20 cellular contexts compared by ENCODE assay signal in the genomic region with DNA sequence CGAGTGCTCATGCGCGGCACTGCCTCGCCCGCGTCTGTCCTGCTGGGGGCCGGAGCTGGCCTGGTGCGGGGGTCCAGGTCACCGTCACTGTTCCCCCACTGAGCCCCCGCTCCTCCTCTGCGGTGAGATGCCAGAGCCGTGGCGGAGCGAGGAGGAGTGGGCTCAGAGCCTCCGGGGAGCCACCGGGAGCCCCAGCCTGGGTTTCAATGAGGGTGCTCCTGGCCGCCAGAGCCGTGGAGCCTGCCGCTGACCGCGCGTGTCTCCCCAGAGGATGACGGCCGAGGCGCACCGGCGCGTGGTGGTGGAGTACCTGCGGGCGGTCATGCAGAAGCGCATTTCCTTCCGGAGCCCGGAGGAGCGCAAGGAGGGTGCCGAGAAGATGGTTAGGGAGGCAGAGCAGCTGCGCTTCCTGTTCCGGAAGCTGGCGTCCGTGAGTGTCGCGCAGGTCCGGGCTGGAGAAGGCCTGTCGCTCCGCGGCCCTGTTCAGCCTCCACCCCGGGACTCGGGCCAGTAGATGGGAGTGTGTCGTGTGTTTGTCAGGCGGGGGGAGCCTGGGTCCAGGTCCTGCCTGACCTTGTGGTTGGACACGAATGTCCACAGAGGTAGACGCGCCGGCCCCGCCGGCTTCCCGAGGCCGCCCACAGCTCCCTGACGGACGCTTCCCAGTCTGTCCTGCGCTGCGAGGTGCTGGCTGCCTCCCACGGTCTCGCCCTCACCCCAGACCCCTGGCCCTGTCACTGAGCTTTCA. TPM values are rescaled to one million over a fixed set of nuclear protein-coding genes. Genes with fewer than 3 reads are reported as not detected.
DNase-seq lines count a peak whose midpoint lies in the region; ATAC-seq and TF ChIP-seq lines count a peak whose summit lies in the region.
"Had no signal": no experiment of that assay in that cellular context is flagged by ENCODE, and none has a peak within 500 bp of the region (broad histone marks: within the 10 kb centered on the region; RNA-seq: fewer than 3 reads in every experiment).

No MANE protein-coding gene starts in this region.

- TF ChIP-seq POLR2A in Peyer's patch (IDR thresholded peaks at IDR 0.05) = no peak

- no peak overlapping the region for H3K27ac Mint-ChIP-seq in activated CD8-positive, alpha-beta memory T cell treated with anti-CD3 and anti-CD28 coated beads, Interleukin-2, amount 10 ng/mL, durations not matched to agents 7 days and 5 days
- H3K27ac Mint-ChIP-seq in stimulated activated effector memory CD8-positive, alpha-beta T cell treated with anti-CD3 and anti-CD28 coated beads, Interleukin-12 subunit alpha, Interleukin-12 subunit beta, amount 100 ng/mL, for 72 hours = peak overlapping the region; percentile 70
- H3K27ac Mint-ChIP-seq: type B pancreatic cell had no signal

- ATAC-seq in activated CD8-positive, alpha-beta memory T cell treated with anti-CD3 and anti-CD28 coated beads, Interleukin-2, amount 10 ng/mL, durations not matched to agents 7 days and 5 days = no peak
- ATAC-seq in stimulated activated effector memory CD8-positive, alpha-beta T cell treated with anti-CD3 and anti-CD28 coated beads, Interleukin-12 subunit alpha, Interleukin-12 subunit beta, amount 100 ng/mL, for 72 hours = no peak
- ATAC-seq in HG03469 (IDR thresholded peaks at IDR 0.05; ENCODE audit: unreplicated experiment) = no peak

- H3K27ac ChIP-seq in Peyer's patch (no peak overlapping the region), left ventricle myocardium inferior (replicated peaks) (no peak overlapping the region)
- H3K27ac ChIP-seq: GM23248 had no signal

- H3K36me3 ChIP-seq in Peyer's patch (peaks cover 0 to 81% (median 0%) of the 10 kb centered on the region in 3 donors), left ventricle myocardium inferior (peaks cover 71% of the 10 kb centered on the region)

- H3K4me3 Mint-ChIP-seq in activated CD8-positive, alpha-beta memory T cell treated with anti-CD3 and anti-CD28 coated beads, Interleukin-2, amount 10 ng/mL, durations not matched to agents 7 days and 5 days = no peak overlapping the region
- no peak overlapping the region for H3K4me3 Mint-ChIP-seq in stimulated activated effector memory CD8-positive, alpha-beta T cell treated with anti-CD3 and anti-CD28 coated beads, Interleukin-12 subunit alpha, Interleukin-12 subunit beta, amount 100 ng/mL, for 72 hours
- H3K4me3 Mint-ChIP-seq: type B pancreatic cell had no signal

- no peak for TF ChIP-seq CTCF in Peyer's patch (IDR thresholded peaks at IDR 0.05)
- TF ChIP-seq CTCF in left ventricle myocardium inferior (IDR thresholded peaks at IDR 0.05; ENCODE audit: borderline replicate concordance) = no peak

- no peaks in the 10 kb centered on the region for H3K9me3 Mint-ChIP-seq in activated CD8-positive, alpha-beta memory T cell treated with anti-CD3 and anti-CD28 coated beads, Interleukin-2, amount 10 ng/mL, durations not matched to agents 7 days and 5 days (ENCODE audit: low read depth)
- H3K9me3 Mint-ChIP-seq in stimulated activated effector memory CD8-positive, alpha-beta T cell treated with anti-CD3 and anti-CD28 coated beads, Interleukin-12 subunit alpha, Interleukin-12 subunit beta, amount 100 ng/mL, for 72 hours = no peaks in the 10 kb centered on the region
- H3K9me3 Mint-ChIP-seq: activated naive CD4-positive, alpha-beta T cell treated with anti-CD3 and anti-CD28 coated beads, Interleukin-2, amount 50 U/mL, for 72 hours; CD8-positive, alpha-beta memory T cell; T-cell; type B pancreatic cell had no signal

- H3K27me3 ChIP-seq in Peyer's patch (no peaks in the 10 kb centered on the region), left ventricle myocardium inferior (ENCODE audit: low read depth) (no peaks in the 10 kb centered on the region)

- H3K4me3 ChIP-seq in Peyer's patch (no peak overlapping the region), left ventricle myocardium inferior (no peak overlapping the region)
- H3K4me3 ChIP-seq: GM23248 had no signal

- H3K4me1 ChIP-seq in Peyer's patch (no peaks in the 10 kb centered on the region), left ventricle myocardium inferior (no peaks in the 10 kb centered on the region)

- H3K9me3 ChIP-seq in Peyer's patch = no peaks in the 10 kb centered on the region
- H3K9me3 ChIP-seq in left ventricle myocardium inferior (replicated peaks) = no peaks in the 10 kb centered on the region

- H3K36me3 Mint-ChIP-seq in activated CD8-positive, alpha-beta memory T cell treated with anti-CD3 and anti-CD28 coated beads, Interleukin-2, amount 10 ng/mL, durations not matched to agents 7 days and 5 days = peaks cover 34% of the 10 kb centered on the region
- peaks cover 59% of the 10 kb centered on the region for H3K36me3 Mint-ChIP-seq in stimulated activated effector memory CD8-positive, alpha-beta T cell treated with anti-CD3 and anti-CD28 coated beads, Interleukin-12 subunit alpha, Interleukin-12 subunit beta, amount 100 ng/mL, for 72 hours

- intact Hi-C loops in left ventricle myocardium inferior (cut with micrococcal nuclease) = no loop called here

- DNase-seq in activated CD8-positive, alpha-beta memory T cell treated with anti-CD3 and anti-CD28 coated beads, Interleukin-2, amount 50 U/mL, for 4 hours = peak; percentile 17
- no peak for DNase-seq in activated CD8-positive, alpha-beta memory T cell treated with anti-CD3 and anti-CD28 coated beads, Interleukin-2, amount 10 ng/mL, durations not matched to agents 7 days and 5 days
- peak in 2 of 3 donors; percentile 42 to 44 for DNase-seq in Peyer's patch
- peak; percentile 11 for DNase-seq in left ventricle myocardium inferior
- DNase-seq in stimulated activated effector memory CD8-positive, alpha-beta T cell treated with anti-CD3 and anti-CD28 coated beads, Interleukin-12 subunit alpha, Interleukin-12 subunit beta, amount 100 ng/mL, for 72 hours (ENCODE audit: low spot score in 2 of 2) = no peak
- DNase-seq in NCI-H1092 (lab: John Stamatoyannopoulos, UW) = no peak
- no peak for DNase-seq in DMS153 (lab: John Stamatoyannopoulos, UW)
- DNase-seq: DND-41; effector CD8-positive, alpha-beta T cell; GM23248; KG1; kidney glomerular epithelial cell; NCI-H1105; nucleus accumbens; stimulated activated CD4-positive, alpha-beta T cell treated with anti-CD3 and anti-CD28 coated beads, Interleukin-4, amount 100 ng/mL, for 4 hours had no signal

- CTCF ChIA-PET in activated CD8-positive, alpha-beta memory T cell treated with anti-CD3 and anti-CD28 coated beads, Interleukin-2, amount 10 ng/mL, durations not matched to agents 7 days and 5 days (lab: Charles Lee) = interaction anchor here (1.0 kb wide), 1 partner anchor 12 kb away, joined by 4 read pairs; no protein-coding TSS in a partner anchor

- peaks cover 35% of the 10 kb centered on the region for H3K4me1 Mint-ChIP-seq in activated CD8-positive, alpha-beta memory T cell treated with anti-CD3 and anti-CD28 coated beads, Interleukin-2, amount 10 ng/mL, durations not matched to agents 7 days and 5 days
- peaks cover 36% of the 10 kb centered on the region for H3K4me1 Mint-ChIP-seq in stimulated activated effector memory CD8-positive, alpha-beta T cell treated with anti-CD3 and anti-CD28 coated beads, Interleukin-12 subunit alpha, Interleukin-12 subunit beta, amount 100 ng/mL, for 72 hours

- no peaks in the 10 kb centered on the region for H3K27me3 Mint-ChIP-seq in activated CD8-positive, alpha-beta memory T cell treated with anti-CD3 and anti-CD28 coated beads, Interleukin-2, amount 10 ng/mL, durations not matched to agents 7 days and 5 days
- H3K27me3 Mint-ChIP-seq: CD8-positive, alpha-beta memory T cell; T-cell; type B pancreatic cell had no signal

RNA-seq across cellular contexts. Expression of gene EXOC3, which starts 22.0 kb away (rescaled TPM):
- total RNA-seq in activated CD8-positive, alpha-beta memory T cell treated with anti-CD3 and anti-CD28 coated beads, Interleukin-2, amount 10 ng/mL, durations not matched to agents 7 days and 5 days = 10 to 100 TPM; 68.2 to 71.2 TPM
- total RNA-seq in Peyer's patch = 100 to 1,000 TPM in 3 of 4 donors, 10 to 100 TPM in 1; 74.3 to 201 (median 141) TPM
- 46.2 TPM for total RNA-seq in left ventricle myocardium inferior

RNA-seq across cellular contexts. Expression of gene SLC9A3, which starts 59.2 kb away (rescaled TPM):
- total RNA-seq in activated CD8-positive, alpha-beta memory T cell treated with anti-CD3 and anti-CD28 coated beads, Interleukin-2, amount 10 ng/mL, durations not matched to agents 7 days and 5 days = 1 to 10 TPM; 1.3 to 1.7 TPM
- total RNA-seq in Peyer's patch = 100 to 1,000 TPM in 3 of 4 donors, 10 to 100 TPM in 1; 16.5 to 320 (median 283) TPM
- total RNA-seq in left ventricle myocardium inferior = 0.91 TPM

Comparison
In these comparisons a context has a peak if more than half of its experiments do, and no peak if none do; other contexts are left out.
1. DNase-seq: peak in activated CD8-positive, alpha-beta memory T cell treated with anti-CD3 and anti-CD28 coated beads, Interleukin-2, amount 50 U/mL, for 4 hours (single experiment), Peyer's patch (2 of 3) and left ventricle myocardium inferior (single experiment); none in activated CD8-positive, alpha-beta memory T cell treated with anti-CD3 and anti-CD28 coated beads, Interleukin-2, amount 10 ng/mL, durations not matched to agents 7 days and 5 days (single experiment), stimulated activated effector memory CD8-positive, alpha-beta T cell treated with anti-CD3 and anti-CD28 coated beads, Interleukin-12 subunit alpha, Interleukin-12 subunit beta, amount 100 ng/mL, for 72 hours (0 of 2), NCI-H1092 (single experiment) and DMS153 (single experiment).